ENCODE assay signal across 13 cellular contexts in genomic region chr16:2756288-2757015, GRCh38. TPM values are rescaled to one million over a fixed set of nuclear protein-coding genes. Genes with fewer than 3 reads are reported as not detected.
DNase-seq lines count a peak whose midpoint lies in the region; ATAC-seq and TF ChIP-seq lines count a peak whose summit lies in the region.
"Had no signal": no experiment of that assay in that cellular context is flagged by ENCODE, and none has a peak within 500 bp of the region (broad histone marks: within the 10 kb centered on the region; RNA-seq: fewer than 3 reads in every experiment).

No MANE protein-coding gene starts in this region.

- H3K27me3 ChIP-seq in endodermal cell (ENCODE audit: control insufficient read depth, insufficient read depth, low read length, poor library complexity, severe bottlenecking) (no peaks in the 10 kb centered on the region), psoas muscle (ENCODE audit: insufficient read depth in 3 of 3, low read length in 2 of 3) (no peaks in the 10 kb centered on the region)

- H3K27ac Mint-ChIP-seq in activated CD4-positive, alpha-beta T cell treated with anti-CD3 and anti-CD28 coated beads, Interleukin-2, amount 10 ng/mL, durations not matched to agents 24 days and 14 days: peak overlapping the region; percentile 55
- no peak overlapping the region for H3K27ac Mint-ChIP-seq in activated CD4-positive, alpha-beta T cell treated with anti-CD3 and anti-CD28 coated beads, Interleukin-2, amount 10 ng/mL, durations not matched to agents 7 days and 5 days
- H3K27ac Mint-ChIP-seq in IgD-negative memory B cell (peak overlapping the region in 2 of 3 donors; percentile 70 to 98), endodermal cell (peak overlapping the region; percentile 64)

- peak overlapping the region; percentile 90 for H3K4me3 Mint-ChIP-seq in activated CD4-positive, alpha-beta T cell treated with anti-CD3 and anti-CD28 coated beads, Interleukin-2, amount 10 ng/mL, durations not matched to agents 24 days and 14 days
- H3K4me3 Mint-ChIP-seq in activated CD4-positive, alpha-beta T cell treated with anti-CD3 and anti-CD28 coated beads, Interleukin-2, amount 10 ng/mL, durations not matched to agents 7 days and 5 days: no peak overlapping the region
- peak overlapping the region in 2 of 4 donors; percentile 25 to 91 for H3K4me3 Mint-ChIP-seq in IgD-negative memory B cell
- no peak overlapping the region for H3K4me3 Mint-ChIP-seq in endodermal cell

- TF ChIP-seq CTCF in endodermal cell (conservative IDR thresholded peaks at IDR 0.05): no peak
- TF ChIP-seq CTCF in psoas muscle (IDR thresholded peaks at IDR 0.05): no peak

- no peak overlapping the region for H3K27ac ChIP-seq in endodermal cell (ENCODE audit: low read depth, low read length)
- peak overlapping the region; percentile 37 for H3K27ac ChIP-seq in psoas muscle
- H3K27ac ChIP-seq: PC-9 had no signal

- H3K27me3 Mint-ChIP-seq in activated CD4-positive, alpha-beta T cell treated with anti-CD3 and anti-CD28 coated beads, Interleukin-2, amount 10 ng/mL, durations not matched to agents 24 days and 14 days: no peaks in the 10 kb centered on the region
- H3K27me3 Mint-ChIP-seq in activated CD4-positive, alpha-beta T cell treated with anti-CD3 and anti-CD28 coated beads, Interleukin-2, amount 10 ng/mL, durations not matched to agents 7 days and 5 days: no peaks in the 10 kb centered on the region
- peaks cover 2% of the 10 kb centered on the region for H3K27me3 Mint-ChIP-seq in IgD-negative memory B cell
- H3K27me3 Mint-ChIP-seq in endodermal cell (ENCODE audit: insufficient read depth): no peaks in the 10 kb centered on the region

- CTCF ChIA-PET in activated CD4-positive, alpha-beta T cell treated with anti-CD3 and anti-CD28 coated beads, Interleukin-2, amount 10 ng/mL, durations not matched to agents 7 days and 5 days (lab: Charles Lee): no interaction called here
- CTCF ChIA-PET in HEK293T (lab: Yijun Ruan, JAX): no interaction called here

- POLR2A ChIA-PET in activated CD4-positive, alpha-beta T cell treated with anti-CD3 and anti-CD28 coated beads, Interleukin-2, amount 10 ng/mL, durations not matched to agents 7 days and 5 days (lab: Charles Lee): interaction anchor here (0.7 kb wide), 1 partner anchor 286 kb away, joined by 3 read pairs; no protein-coding TSS in a partner anchor
- POLR2A ChIA-PET in HEK293T (lab: Yijun Ruan, JAX): interaction anchor here (1.0 to 1.1 kb wide), 2 partner anchors 18 to 75 kb away, joined by 3 read pairs; no protein-coding TSS in a partner anchor

- H3K4me3 ChIP-seq in endodermal cell (ENCODE audit: low read length) (no peak overlapping the region), psoas muscle (peak overlapping the region; percentile 96)
- H3K4me3 ChIP-seq: mucosa of descending colon had no signal

- H3K4me1 Mint-ChIP-seq in activated CD4-positive, alpha-beta T cell treated with anti-CD3 and anti-CD28 coated beads, Interleukin-2, amount 10 ng/mL, durations not matched to agents 24 days and 14 days: peaks cover 57% of the 10 kb centered on the region
- peaks cover 48% of the 10 kb centered on the region for H3K4me1 Mint-ChIP-seq in activated CD4-positive, alpha-beta T cell treated with anti-CD3 and anti-CD28 coated beads, Interleukin-2, amount 10 ng/mL, durations not matched to agents 7 days and 5 days
- peaks cover 37 to 57% (median 39%) of the 10 kb centered on the region in 3 donors for H3K4me1 Mint-ChIP-seq in IgD-negative memory B cell
- H3K4me1 Mint-ChIP-seq in endodermal cell: peaks cover 22% of the 10 kb centered on the region

- no peak overlapping the region for H3K9ac ChIP-seq in endodermal cell (ENCODE audit: extremely low read depth, low read length, poor library complexity, severe bottlenecking)

- peaks cover 14% of the 10 kb centered on the region for H3K9me3 ChIP-seq in endodermal cell (ENCODE audit: control insufficient read depth, low read length)
- H3K9me3 ChIP-seq in psoas muscle: no peaks in the 10 kb centered on the region
- H3K9me3 ChIP-seq: mucosa of descending colon had no signal

- peaks cover under 1% of the 10 kb centered on the region for H3K9me3 Mint-ChIP-seq in activated CD4-positive, alpha-beta T cell treated with anti-CD3 and anti-CD28 coated beads, Interleukin-2, amount 10 ng/mL, durations not matched to agents 24 days and 14 days
- no peaks in the 10 kb centered on the region for H3K9me3 Mint-ChIP-seq in activated CD4-positive, alpha-beta T cell treated with anti-CD3 and anti-CD28 coated beads, Interleukin-2, amount 10 ng/mL, durations not matched to agents 7 days and 5 days
- H3K9me3 Mint-ChIP-seq in IgD-negative memory B cell: no peaks in the 10 kb centered on the region
- H3K9me3 Mint-ChIP-seq in endodermal cell: peaks cover 4% of the 10 kb centered on the region

- H3K36me3 Mint-ChIP-seq in activated CD4-positive, alpha-beta T cell treated with anti-CD3 and anti-CD28 coated beads, Interleukin-2, amount 10 ng/mL, durations not matched to agents 24 days and 14 days (ENCODE audit: low read depth): peaks cover 82% of the 10 kb centered on the region
- peaks cover 79% of the 10 kb centered on the region for H3K36me3 Mint-ChIP-seq in activated CD4-positive, alpha-beta T cell treated with anti-CD3 and anti-CD28 coated beads, Interleukin-2, amount 10 ng/mL, durations not matched to agents 7 days and 5 days (ENCODE audit: low read depth)
- H3K36me3 Mint-ChIP-seq in IgD-negative memory B cell (peaks cover 10% of the 10 kb centered on the region), endodermal cell (ENCODE audit: low read depth) (peaks cover 75% of the 10 kb centered on the region)

- H3K36me3 ChIP-seq in endodermal cell (ENCODE audit: control insufficient read depth, insufficient read depth, low read length) (peaks cover 69% of the 10 kb centered on the region), psoas muscle (ENCODE audit: insufficient read depth in 1 of 2, low read depth in 1 of 2) (peaks cover 14 to 55% of the 10 kb centered on the region in 2 donors)

- ATAC-seq in psoas muscle: no peak
- ATAC-seq in HG02973 (IDR thresholded peaks at IDR 0.05; ENCODE audit: unreplicated experiment): no peak
- ATAC-seq: mucosa of descending colon, sciatic nerve had no signal

- WGBS in endodermal cell (ENCODE audit: insufficient coverage in 1 of 2, insufficient read length in 1 of 2), 2 experiments: 94 to 96% methylated on average over 28 to 30 of the region's 30 CpGs
- WGBS in psoas muscle, 3 donors: 76 to 87% (median 86%) methylated on average over 30 of the region's 30 CpGs

- no peaks in the 10 kb centered on the region for H3K4me1 ChIP-seq in endodermal cell (ENCODE audit: control insufficient read depth, insufficient read depth, low read length)
- peaks cover 44% of the 10 kb centered on the region for H3K4me1 ChIP-seq in psoas muscle

- no peak for DNase-seq in activated CD4-positive, alpha-beta T cell treated with anti-CD3 and anti-CD28 coated beads, Interleukin-2, amount 10 ng/mL, durations not matched to agents 24 days and 14 days
- DNase-seq in activated CD4-positive, alpha-beta T cell treated with anti-CD3 and anti-CD28 coated beads, Interleukin-2, amount 10 ng/mL, durations not matched to agents 7 days and 5 days: no peak
- no peak for DNase-seq in endodermal cell
- DNase-seq in psoas muscle: peak in 1 of 2 donors; percentile 8
- no peak for DNase-seq in HEK293T (ENCODE audit: extremely low spot score)
- DNase-seq in NCI-H82 treated with DMSO at 0.1 percent for 48 hours (lab: John Stamatoyannopoulos, UW; ENCODE audit: unreplicated experiment): no peak
- DNase-seq: PC-9 had no signal

- intact Hi-C loops in activated CD4-positive, alpha-beta T cell treated with anti-CD3 and anti-CD28 coated beads, Interleukin-2, amount 10 ng/mL, durations not matched to agents 24 days and 14 days (cut with micrococcal nuclease): no loop called here
- intact Hi-C loops in psoas muscle (cut with DNase I): no loop called here

RNA-seq across cellular contexts. Expression of gene SRRM2, which starts 4.0 kb away (rescaled TPM):
- total RNA-seq in activated CD4-positive, alpha-beta T cell treated with anti-CD3 and anti-CD28 coated beads, Interleukin-2, amount 10 ng/mL, durations not matched to agents 24 days and 14 days: 635 and 680 TPM in 2 replicates
- 100 to 1,000 TPM; 512 to 565 TPM for total RNA-seq in activated CD4-positive, alpha-beta T cell treated with anti-CD3 and anti-CD28 coated beads, Interleukin-2, amount 10 ng/mL, durations not matched to agents 7 days and 5 days
- polyA plus RNA-seq in IgD-negative memory B cell (159 TPM), psoas muscle (100 to 1,000 TPM; 183 to 226 (median 216) TPM)
- total RNA-seq in endodermal cell (100 to 1,000 TPM; 843 to 876 TPM), psoas muscle (100 to 1,000 TPM; 277 to 413 (median 316) TPM)
- 625 TPM for polyA plus RNA-seq in endodermal cell (2013, experiment 1 of 2)
- 517 TPM for polyA plus RNA-seq in endodermal cell (2013, experiment 2 of 2)

RNA-seq across cellular contexts. Expression of gene ELOB, which starts 20.6 kb away (rescaled TPM):
- 241 and 259 TPM in 2 replicates for total RNA-seq in activated CD4-positive, alpha-beta T cell treated with anti-CD3 and anti-CD28 coated beads, Interleukin-2, amount 10 ng/mL, durations not matched to agents 24 days and 14 days
- total RNA-seq in activated CD4-positive, alpha-beta T cell treated with anti-CD3 and anti-CD28 coated beads, Interleukin-2, amount 10 ng/mL, durations not matched to agents 7 days and 5 days: 100 to 1,000 TPM; 224 to 249 TPM
- polyA plus RNA-seq in IgD-negative memory B cell (262 TPM), psoas muscle (100 to 1,000 TPM; 344 to 660 (median 388) TPM)
- total RNA-seq in endodermal cell (100 to 1,000 TPM; 264 to 272 TPM), psoas muscle (100 to 1,000 TPM; 226 to 317 (median 296) TPM)
- 227 TPM for polyA plus RNA-seq in endodermal cell (2013, experiment 1 of 2)
- polyA plus RNA-seq in endodermal cell (2013, experiment 2 of 2): 216 TPM

RNA-seq across cellular contexts. Expression of gene PRSS33, which starts 30.9 kb away (rescaled TPM):
- total RNA-seq in activated CD4-positive, alpha-beta T cell treated with anti-CD3 and anti-CD28 coated beads, Interleukin-2, amount 10 ng/mL, durations not matched to agents 24 days and 14 days: not detected in 2 replicates
- total RNA-seq in activated CD4-positive, alpha-beta T cell treated with anti-CD3 and anti-CD28 coated beads, Interleukin-2, amount 10 ng/mL, durations not matched to agents 7 days and 5 days: not detected
- polyA plus RNA-seq in IgD-negative memory B cell: not detected
- under 1 TPM in 1 of 2 donors, not detected in 1; 0.35 TPM for total RNA-seq in endodermal cell
- 0.36 TPM for polyA plus RNA-seq in endodermal cell (2013, experiment 1 of 2)
- polyA plus RNA-seq in endodermal cell (2013, experiment 2 of 2): 0.41 TPM
- total RNA-seq in psoas muscle: not detected
- not detected for polyA plus RNA-seq in psoas muscle
- total RNA-seq: Daoy, mucosa of descending colon, sciatic nerve had no signal

RNA-seq across cellular contexts. Expression of gene PRSS27, which starts 36.4 kb away (rescaled TPM):
- total RNA-seq in activated CD4-positive, alpha-beta T cell treated with anti-CD3 and anti-CD28 coated beads, Interleukin-2, amount 10 ng/mL, durations not matched to agents 24 days and 14 days: 1.8 and 2.0 TPM in 2 replicates
- 1 to 10 TPM; 1.5 to 1.7 TPM for total RNA-seq in activated CD4-positive, alpha-beta T cell treated with anti-CD3 and anti-CD28 coated beads, Interleukin-2, amount 10 ng/mL, durations not matched to agents 7 days and 5 days
- polyA plus RNA-seq in IgD-negative memory B cell (not detected), psoas muscle (under 1 TPM; 0.07 to 0.20 (median 0.08) TPM)
- total RNA-seq in endodermal cell (1 to 10 TPM; 3.7 to 4.2 TPM), psoas muscle (under 1 TPM in 2 of 4 donors, not detected in 2; 0.22 to 0.34 TPM)
- 4.2 TPM for polyA plus RNA-seq in endodermal cell (2013, experiment 1 of 2)
- polyA plus RNA-seq in endodermal cell (2013, experiment 2 of 2): 2.7 TPM
- total RNA-seq: Daoy had no signal

RNA-seq across cellular contexts. Expression of gene PRSS41, which starts 41.8 kb away (rescaled TPM):
- total RNA-seq in activated CD4-positive, alpha-beta T cell treated with anti-CD3 and anti-CD28 coated beads, Interleukin-2, amount 10 ng/mL, durations not matched to agents 24 days and 14 days: not detected in 2 replicates
- total RNA-seq in activated CD4-positive, alpha-beta T cell treated with anti-CD3 and anti-CD28 coated beads, Interleukin-2, amount 10 ng/mL, durations not matched to agents 7 days and 5 days: not detected
- polyA plus RNA-seq in IgD-negative memory B cell (not detected), psoas muscle (not detected)
- total RNA-seq in endodermal cell (not detected), psoas muscle (not detected)
- polyA plus RNA-seq in endodermal cell (2013, experiment 1 of 2): not detected
- not detected for polyA plus RNA-seq in endodermal cell (2013, experiment 2 of 2)
- total RNA-seq: Daoy, mucosa of descending colon, PC-9, sciatic nerve had no signal
- polyA plus RNA-seq: thymus had no signal
